8 cellular contexts compared by ENCODE assay signal in genomic region chr13:33817513-33817842, GRCh38.
DNase-seq lines count a peak whose midpoint lies in the region; TF ChIP-seq lines count a peak whose summit lies in the region.

No MANE protein-coding gene starts in this region.

- H3K4me1 ChIP-seq in HUES48 (ENCODE audit: control insufficient read depth, insufficient read depth, low read length) = peaks cover 3% of the 10 kb centered on the region; the same call in 1 of the 2 replicates
- H3K4me1 ChIP-seq in muscle layer of duodenum (ENCODE audit: control insufficient read depth in 1 of 2, insufficient read depth in 2 of 2, low read length in 2 of 2) = no peaks in the 10 kb centered on the region

- peak overlapping the region; percentile 86 for H3K9ac ChIP-seq in HUES48 (ENCODE audit: low read depth, low read length)

- H3K27ac ChIP-seq in HUES48 (ENCODE audit: low read depth, low read length) = no peak overlapping the region
- H3K27ac ChIP-seq in brain microvascular endothelial cell = peak overlapping the region; percentile 72
- H3K27ac ChIP-seq in muscle layer of duodenum (ENCODE audit: low read length) = peak overlapping the region; percentile 77

- TF ChIP-seq CTCF in brain microvascular endothelial cell (IDR thresholded peaks at IDR 0.05; ENCODE audit: low read depth, low read length, missing control alignments) = no peak

- H3K4me3 ChIP-seq in HUES48 (ENCODE audit: low read depth, low read length) (peak overlapping the region; percentile 85), brain microvascular endothelial cell (ENCODE audit: low read depth, low read length) (peak overlapping the region; percentile 79), muscle layer of duodenum (ENCODE audit: low read depth in 1 of 2, low read length in 2 of 2) (peak overlapping the region; percentile 83 to 98)

- H3K9me3 ChIP-seq in HUES48 (ENCODE audit: control insufficient read depth, insufficient read depth, low read length) = no peaks in the 10 kb centered on the region
- no peaks in the 10 kb centered on the region for H3K9me3 ChIP-seq in muscle layer of duodenum (ENCODE audit: control insufficient read depth in 1 of 2, low read length in 2 of 2)

- DNase-seq in DMS153 treated with DMSO at 0.1 percent for 48 hours (lab: John Stamatoyannopoulos, UW; ENCODE audit: unreplicated experiment) = peak; percentile 21
- no peak for DNase-seq in DMS153 (lab: John Stamatoyannopoulos, UW)
- no peak for DNase-seq in brain microvascular endothelial cell
- no peak for DNase-seq in NCI-H526 (lab: John Stamatoyannopoulos, UW)
- no peak for DNase-seq in 8988T
- DNase-seq in activated CD8-positive, alpha-beta memory T cell treated with anti-CD3 and anti-CD28 coated beads, Interleukin-2, amount 50 U/mL, for 48 hours = no peak

- H3K27me3 ChIP-seq in HUES48 (ENCODE audit: control insufficient read depth, insufficient read depth, low read length) (no peaks in the 10 kb centered on the region), brain microvascular endothelial cell (replicated peaks) (no peaks in the 10 kb centered on the region), muscle layer of duodenum (ENCODE audit: low read depth, low read length) (no peaks in the 10 kb centered on the region)

- in situ Hi-C loops in brain microvascular endothelial cell (cut with HindIII; ENCODE audit: low pct_ligation_motif_present, low sequenced_read_pairs) = no loop called here

- H3K36me3 ChIP-seq in HUES48 (ENCODE audit: control insufficient read depth, insufficient read depth, low read length) (peaks cover 26% of the 10 kb centered on the region), brain microvascular endothelial cell (replicated peaks) (no peaks in the 10 kb centered on the region), muscle layer of duodenum (ENCODE audit: control insufficient read depth in 1 of 2, insufficient read depth in 2 of 2, low read length in 2 of 2) (peaks cover 0 to 10% of the 10 kb centered on the region in 2 donors)
